In genomic region chr11:102664001-102664752, GRCh38 we compare ENCODE assay signal across 10 cellular contexts. TPM values are rescaled to one million over a fixed set of nuclear protein-coding genes. Genes with fewer than 3 reads are reported as not detected.
DNase-seq lines count a peak whose midpoint lies in the region; ATAC-seq and TF ChIP-seq lines count a peak whose summit lies in the region.
"Had no signal": no experiment of that assay in that cellular context is flagged by ENCODE, and none has a peak within 500 bp of the region (broad histone marks: within the 10 kb centered on the region; RNA-seq: fewer than 3 reads in every experiment).

No MANE protein-coding gene starts in this region.

- peak; percentile 18 for DNase-seq in activated CD4-positive, alpha-beta T cell treated with anti-CD3 and anti-CD28 coated beads, Interleukin-2, amount 10 ng/mL, durations not matched to agents 7 days and 5 days
- no peak for DNase-seq in activated CD4-positive, alpha-beta T cell treated with anti-CD3 and anti-CD28 coated beads for 4 hours
- peak; percentile 8 for DNase-seq in adipocyte (ENCODE audit: low read depth)
- DNase-seq in smooth muscle cell (lab: John Stamatoyannopoulos, UW; ENCODE audit: unreplicated experiment) = no peak
- no peak for DNase-seq in nephron progenitor cell
- DNase-seq in SHP77 (lab: John Stamatoyannopoulos, UW) = no peak
- DNase-seq: CD4-positive, alpha-beta memory T cell had no signal

- ATAC-seq in HG03571 (IDR thresholded peaks at IDR 0.05; ENCODE audit: unreplicated experiment) (peak; percentile 60), HG02970 (IDR thresholded peaks at IDR 0.05; ENCODE audit: low FRiP score, unreplicated experiment) (no peak)

- no peaks in the 10 kb centered on the region for H3K4me1 Mint-ChIP-seq in activated CD4-positive, alpha-beta T cell treated with anti-CD3 and anti-CD28 coated beads, Interleukin-2, amount 10 ng/mL, durations not matched to agents 7 days and 5 days
- no peaks in the 10 kb centered on the region for H3K4me1 Mint-ChIP-seq in nephron progenitor cell
- H3K4me1 Mint-ChIP-seq: CD4-positive, alpha-beta memory T cell had no signal

- no peaks in the 10 kb centered on the region for H3K36me3 ChIP-seq in adipocyte (ENCODE audit: control insufficient read depth, insufficient read depth, low read length, severe bottlenecking)
- no peaks in the 10 kb centered on the region for H3K36me3 ChIP-seq in smooth muscle cell (ENCODE audit: low read depth)

- H3K4me3 ChIP-seq in adipocyte (ENCODE audit: low read length) = no peak overlapping the region
- no peak overlapping the region for H3K4me3 ChIP-seq in smooth muscle cell

- no peak overlapping the region for H3K27ac ChIP-seq in smooth muscle cell (ENCODE audit: low read depth)

- no peak overlapping the region for H3K4me3 Mint-ChIP-seq in activated CD4-positive, alpha-beta T cell treated with anti-CD3 and anti-CD28 coated beads, Interleukin-2, amount 10 ng/mL, durations not matched to agents 7 days and 5 days
- no peak overlapping the region for H3K4me3 Mint-ChIP-seq in nephron progenitor cell
- H3K4me3 Mint-ChIP-seq: CD4-positive, alpha-beta memory T cell had no signal

- WGBS in smooth muscle cell (ENCODE audit: low lambda C conversion rate) = 82% methylated on average over 13 of the region's 13 CpGs

- H3K4me1 ChIP-seq in adipocyte (ENCODE audit: control insufficient read depth, insufficient read depth, low read length) = no peaks in the 10 kb centered on the region
- no peaks in the 10 kb centered on the region for H3K4me1 ChIP-seq in smooth muscle cell (ENCODE audit: low read depth)

- no peaks in the 10 kb centered on the region for H3K79me2 ChIP-seq in smooth muscle cell (ENCODE audit: low read depth)

- no peak overlapping the region for H3K9ac ChIP-seq in adipocyte (ENCODE audit: low read length)
- no peak overlapping the region for H3K9ac ChIP-seq in smooth muscle cell (ENCODE audit: low read depth)

- CTCF ChIA-PET in activated CD4-positive, alpha-beta T cell treated with anti-CD3 and anti-CD28 coated beads, Interleukin-2, amount 10 ng/mL, durations not matched to agents 7 days and 5 days (lab: Charles Lee) = no interaction called here

- no peak overlapping the region for H3K27ac Mint-ChIP-seq in activated CD4-positive, alpha-beta T cell treated with anti-CD3 and anti-CD28 coated beads, Interleukin-2, amount 10 ng/mL, durations not matched to agents 7 days and 5 days
- no peak overlapping the region for H3K27ac Mint-ChIP-seq in nephron progenitor cell
- H3K27ac Mint-ChIP-seq: CD4-positive, alpha-beta memory T cell had no signal

- no peaks in the 10 kb centered on the region for H3K9me3 Mint-ChIP-seq in activated CD4-positive, alpha-beta T cell treated with anti-CD3 and anti-CD28 coated beads, Interleukin-2, amount 10 ng/mL, durations not matched to agents 7 days and 5 days
- no peaks in the 10 kb centered on the region for H3K9me3 Mint-ChIP-seq in nephron progenitor cell
- H3K9me3 Mint-ChIP-seq: CD4-positive, alpha-beta memory T cell had no signal

- H3K9me3 ChIP-seq in adipocyte (ENCODE audit: control insufficient read depth, low read length) (no peaks in the 10 kb centered on the region), smooth muscle cell (replicated peaks; ENCODE audit: low read depth) (no peaks in the 10 kb centered on the region)

- H3K27me3 ChIP-seq in adipocyte (replicated peaks; ENCODE audit: control insufficient read depth, insufficient read depth, low read length) (peaks cover 13% of the 10 kb centered on the region), smooth muscle cell (ENCODE audit: low read depth) (no peaks in the 10 kb centered on the region)

- no peak overlapping the region for H3K4me2 ChIP-seq in smooth muscle cell

- no peak overlapping the region for H2AFZ ChIP-seq in smooth muscle cell (ENCODE audit: low read depth)

- no peaks in the 10 kb centered on the region for H4K20me1 ChIP-seq in smooth muscle cell (ENCODE audit: low read depth)

- no peaks in the 10 kb centered on the region for H3K36me3 Mint-ChIP-seq in activated CD4-positive, alpha-beta T cell treated with anti-CD3 and anti-CD28 coated beads, Interleukin-2, amount 10 ng/mL, durations not matched to agents 7 days and 5 days (ENCODE audit: low read depth)
- H3K36me3 Mint-ChIP-seq in nephron progenitor cell (ENCODE audit: low read depth) = no peaks in the 10 kb centered on the region
- H3K36me3 Mint-ChIP-seq: CD4-positive, alpha-beta memory T cell had no signal

- POLR2A ChIA-PET in activated CD4-positive, alpha-beta T cell treated with anti-CD3 and anti-CD28 coated beads, Interleukin-2, amount 10 ng/mL, durations not matched to agents 7 days and 5 days (lab: Charles Lee) = no interaction called here

- TF ChIP-seq CTCF in smooth muscle cell (IDR thresholded peaks at IDR 0.05; ENCODE audit: borderline replicate concordance, insufficient read depth, poor library complexity, severe bottlenecking) = peak; percentile 12
- TF ChIP-seq CTCF in nephron progenitor cell (IDR thresholded peaks at IDR 0.05) = no peak

- peaks cover 8% of the 10 kb centered on the region for H3K27me3 Mint-ChIP-seq in activated CD4-positive, alpha-beta T cell treated with anti-CD3 and anti-CD28 coated beads, Interleukin-2, amount 10 ng/mL, durations not matched to agents 7 days and 5 days
- H3K27me3 Mint-ChIP-seq in nephron progenitor cell (ENCODE audit: low read depth, poor library complexity) = peaks cover 3% of the 10 kb centered on the region

- no peaks in the 10 kb centered on the region for H3F3A ChIP-seq in smooth muscle cell (ENCODE audit: low read depth)

RNA-seq across cellular contexts. Expression of gene MMP20, which starts 39.0 kb away (rescaled TPM):
- not detected for total RNA-seq in activated CD4-positive, alpha-beta T cell treated with anti-CD3 and anti-CD28 coated beads, Interleukin-2, amount 10 ng/mL, durations not matched to agents 7 days and 5 days
- 0.49 TPM in 1 of 2 replicates, not detected in the other for total RNA-seq in smooth muscle cell
- 0.46 and 0.87 TPM in 2 replicates for polyA plus RNA-seq in smooth muscle cell
- total RNA-seq: CD4-positive, alpha-beta memory T cell; T-helper 1 cell treated with Interleukin-12 subunit alpha and Interleukin-12 subunit beta and Interleukin-4 antibody, amounts not matched to agents 30 ng/mL and 1 ng/mL, for 36 hours had no signal
- polyA plus RNA-seq: CD4-positive, alpha-beta memory T cell had no signal

RNA-seq across cellular contexts. Expression of gene MMP27, which starts 41.4 kb away (rescaled TPM):
- total RNA-seq in activated CD4-positive, alpha-beta T cell treated with anti-CD3 and anti-CD28 coated beads, Interleukin-2, amount 10 ng/mL, durations not matched to agents 7 days and 5 days = not detected
- total RNA-seq in smooth muscle cell = not detected in 2 replicates
- not detected in 2 replicates for polyA plus RNA-seq in smooth muscle cell
- total RNA-seq: CD4-positive, alpha-beta memory T cell; T-helper 1 cell treated with Interleukin-12 subunit alpha and Interleukin-12 subunit beta and Interleukin-4 antibody, amounts not matched to agents 30 ng/mL and 1 ng/mL, for 36 hours had no signal
- polyA plus RNA-seq: CD4-positive, alpha-beta memory T cell had no signal

Comparison
In these comparisons a context has a peak if more than half of its experiments do, and no peak if none do; other contexts are left out.
1. DNase-seq: peak in activated CD4-positive, alpha-beta T cell treated with anti-CD3 and anti-CD28 coated beads, Interleukin-2, amount 10 ng/mL, durations not matched to agents 7 days and 5 days (single experiment) and adipocyte (single experiment); none in activated CD4-positive, alpha-beta T cell treated with anti-CD3 and anti-CD28 coated beads for 4 hours (0 of 2), smooth muscle cell (single experiment), nephron progenitor cell (single experiment) and SHP77 (0 of 2).